In genomic region chr2:71908798-71909197, GRCh38 we compare ENCODE assay signal across 3 cellular contexts.
TF ChIP-seq lines count a peak whose summit lies in the region.

No MANE protein-coding gene starts in this region.

TF ChIP-seq in A549, 52 proteins besides CTCF, POLR2A, EP300 and RAD21:
- TF ChIP-seq MAFK (IDR thresholded peaks at IDR 0.05; ENCODE audit: partially characterized antibody) (peak; percentile 83), HMGXB4 (CRISPR knock-in tag; IDR thresholded peaks at IDR 0.05; ENCODE audit: borderline replicate concordance) (no peak)
TF ChIP-seq in A549: peak in this region for 1.

TF ChIP-seq in IMR-90, 13 proteins besides CTCF, POLR2A, EP300 and RAD21:
- TF ChIP-seq MAFK (IDR thresholded peaks at IDR 0.05; ENCODE audit: low read depth, low read length) = peak; percentile 73
- TF ChIP-seq USF2 (IDR thresholded peaks at IDR 0.05; ENCODE audit: low read depth, low read length) = no peak

TF ChIP-seq in K562, 482 proteins besides CTCF, POLR2A, EP300 and RAD21:
- TF ChIP-seq MTA1 (IDR thresholded peaks at IDR 0.05; ENCODE audit: borderline replicate concordance) = no peak
- TF ChIP-seq FOXM1 (IDR thresholded peaks at IDR 0.05; ENCODE audit: low read depth) = no peak
- TF ChIP-seq FOXM1 (CRISPR knock-in tag; IDR thresholded peaks at IDR 0.05; ENCODE audit: low read depth) = no peak
- TF ChIP-seq MED1 (CRISPR knock-in tag; IDR thresholded peaks at IDR 0.05; ENCODE audit: borderline replicate concordance) = no peak
- TF ChIP-seq, protein P1, sequence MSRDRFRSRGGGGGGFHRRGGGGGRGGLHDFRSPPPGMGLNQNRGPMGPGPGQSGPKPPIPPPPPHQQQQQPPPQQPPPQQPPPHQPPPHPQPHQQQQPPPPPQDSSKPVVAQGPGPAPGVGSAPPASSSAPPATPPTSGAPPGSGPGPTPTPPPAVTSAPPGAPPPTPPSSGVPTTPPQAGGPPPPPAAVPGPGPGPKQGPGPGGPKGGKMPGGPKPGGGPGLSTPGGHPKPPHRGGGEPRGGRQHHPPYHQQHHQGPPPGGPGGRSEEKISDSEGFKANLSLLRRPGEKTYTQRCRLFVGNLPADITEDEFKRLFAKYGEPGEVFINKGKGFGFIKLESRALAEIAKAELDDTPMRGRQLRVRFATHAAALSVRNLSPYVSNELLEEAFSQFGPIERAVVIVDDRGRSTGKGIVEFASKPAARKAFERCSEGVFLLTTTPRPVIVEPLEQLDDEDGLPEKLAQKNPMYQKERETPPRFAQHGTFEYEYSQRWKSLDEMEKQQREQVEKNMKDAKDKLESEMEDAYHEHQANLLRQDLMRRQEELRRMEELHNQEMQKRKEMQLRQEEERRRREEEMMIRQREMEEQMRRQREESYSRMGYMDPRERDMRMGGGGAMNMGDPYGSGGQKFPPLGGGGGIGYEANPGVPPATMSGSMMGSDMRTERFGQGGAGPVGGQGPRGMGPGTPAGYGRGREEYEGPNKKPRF (IDR thresholded peaks at IDR 0.05; ENCODE audit: low read depth, low read length) = no peak
- TF ChIP-seq YBX1 (IDR thresholded peaks at IDR 0.05) = no peak
- TF ChIP-seq C11orf30 (IDR thresholded peaks at IDR 0.05; ENCODE audit: low read depth) = peak; percentile 63; the same call in 1 of the 2 replicates
- TF ChIP-seq MAFG (tag; conservative IDR thresholded peaks at IDR 0.05) = peak; percentile 43; the same call in 1 of the 2 replicates
- peak; percentile 76 for TF ChIP-seq ZNF316 (IDR thresholded peaks at IDR 0.05)
- no peak for TF ChIP-seq SREBF1 (IDR thresholded peaks at IDR 0.05; ENCODE audit: borderline replicate concordance, low read depth, low read length)
- TF ChIP-seq ZMIZ1 (IDR thresholded peaks at IDR 0.05; ENCODE audit: low read depth in 2 of 2, low read length in 2 of 2) = no peak
- no peak for TF ChIP-seq HDAC3 (IDR thresholded peaks at IDR 0.05; ENCODE audit: borderline replicate concordance, partially characterized antibody)
- peak; percentile 32; the same call in 1 of the 2 replicates for TF ChIP-seq MAFF (IDR thresholded peaks at IDR 0.05; ENCODE audit: low read length)
TF ChIP-seq in K562: peak in this region for 4.
